Comparison of ENCODE assay signal across 1 cellular context in the genomic region with DNA sequence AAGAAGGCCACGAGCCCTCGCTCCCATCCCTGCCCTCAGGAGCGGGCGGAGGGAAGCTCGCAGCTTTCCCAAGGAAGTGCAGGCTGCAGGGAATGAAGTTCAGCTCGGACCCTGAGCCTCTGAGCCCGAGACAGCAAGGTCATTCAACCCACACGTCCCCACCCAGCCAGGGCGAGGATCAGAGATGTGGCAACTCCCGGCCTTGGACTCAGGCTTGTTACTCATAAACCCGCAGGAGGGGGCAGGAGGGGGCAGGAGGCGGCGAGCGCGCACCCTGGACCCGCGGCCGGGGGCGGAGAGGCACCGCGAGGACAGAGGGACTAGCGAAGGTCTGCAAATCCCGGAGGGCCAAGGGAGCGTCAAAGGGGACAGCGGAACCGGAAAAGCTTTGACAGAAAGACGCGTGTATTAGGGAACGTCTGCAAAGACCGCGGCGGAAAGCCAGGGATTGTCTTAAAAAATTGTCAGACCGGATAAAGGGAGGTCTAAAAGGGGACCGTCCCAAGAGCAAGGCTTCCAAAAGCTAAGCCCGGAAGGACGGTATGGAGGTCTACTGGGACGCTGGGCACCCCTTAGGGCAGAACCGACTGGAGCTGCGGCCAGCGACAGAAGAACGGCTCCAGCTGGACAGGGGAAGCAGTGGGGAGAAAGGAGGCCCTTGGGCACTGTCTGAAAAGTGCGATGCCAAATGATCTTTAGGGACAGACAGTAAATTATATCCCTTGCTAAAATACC.
TF ChIP-seq lines count a peak whose summit lies in the region.

No MANE protein-coding gene starts in this region.

TF ChIP-seq in HepG2, 621 proteins besides CTCF, POLR2A, EP300 and RAD21 (continued from another document and continues in another):
- TF ChIP-seq ZBTB3 (CRISPR knock-in tag; IDR thresholded peaks at IDR 0.05; ENCODE audit: borderline replicate concordance, low read depth) (peak; percentile 83), SMAD3 (CRISPR knock-in tag; IDR thresholded peaks at IDR 0.05) (peak; percentile 97; the same call in 1 of the 2 replicates), AFF4 (CRISPR knock-in tag; IDR thresholded peaks at IDR 0.05) (peak; percentile 96), HNF4G (IDR thresholded peaks at IDR 0.05; ENCODE audit: borderline replicate concordance, low read depth, low read length) (peak; percentile 100), HNF4G (CRISPR knock-in tag; IDR thresholded peaks at IDR 0.05; ENCODE audit: borderline replicate concordance, low read depth) (peak; percentile 100), KDM2A (CRISPR knock-in tag; IDR thresholded peaks at IDR 0.05; ENCODE audit: borderline replicate concordance, low read depth) (peak; percentile 99), ZNF207 (IDR thresholded peaks at IDR 0.05; ENCODE audit: borderline replicate concordance) (no peak), ZBTB37 (CRISPR knock-in tag; IDR thresholded peaks at IDR 0.05) (peak; percentile 72; the same call in 1 of the 2 replicates), ARNTL (CRISPR knock-in tag; IDR thresholded peaks at IDR 0.05) (peak; percentile 97), ZNF18 (CRISPR knock-in tag; IDR thresholded peaks at IDR 0.05; ENCODE audit: insufficient replicate concordance) (peak; percentile 92), YY1 (IDR thresholded peaks at IDR 0.05; ENCODE audit: insufficient read depth, insufficient replicate concordance, low read depth, low read length) (peak; percentile 76), SMAD1 (CRISPR knock-in tag; IDR thresholded peaks at IDR 0.05; ENCODE audit: borderline replicate concordance, low read depth) (peak; percentile 99), ZNF367 (CRISPR knock-in tag; IDR thresholded peaks at IDR 0.05; ENCODE audit: borderline replicate concordance) (0 out of 2 replicates have a peak, but pooled peaks have one; percentile 81), HES4 (CRISPR knock-in tag; IDR thresholded peaks at IDR 0.05; ENCODE audit: borderline replicate concordance) (peak; percentile 28), NFIB (CRISPR knock-in tag; IDR thresholded peaks at IDR 0.05; ENCODE audit: borderline replicate concordance) (no peak), ZFP37 (CRISPR knock-in tag; IDR thresholded peaks at IDR 0.05; ENCODE audit: borderline replicate concordance) (peak; percentile 90), NFKB2 (CRISPR knock-in tag; IDR thresholded peaks at IDR 0.05; ENCODE audit: borderline replicate concordance) (peak; percentile 97), KDM4B (CRISPR knock-in tag; IDR thresholded peaks at IDR 0.05) (peak; percentile 99), ETV5 (CRISPR knock-in tag; IDR thresholded peaks at IDR 0.05; ENCODE audit: borderline replicate concordance) (peak; percentile 97), ZNF274 (CRISPR knock-in tag; IDR thresholded peaks at IDR 0.05) (peak; percentile 68; the same call in 1 of the 2 replicates), ZNF850 (CRISPR knock-in tag; conservative IDR thresholded peaks at IDR 0.05) (no peak), MIER2 (CRISPR knock-in tag; IDR thresholded peaks at IDR 0.05) (peak; percentile 77; the same call in 1 of the 2 replicates), ZNF777 (CRISPR knock-in tag; IDR thresholded peaks at IDR 0.05) (peak; percentile 75), REXO4 (CRISPR knock-in tag; IDR thresholded peaks at IDR 0.05; ENCODE audit: borderline replicate concordance) (peak; percentile 31; the same call in 1 of the 2 replicates), KLF11 (CRISPR knock-in tag; IDR thresholded peaks at IDR 0.05) (peak; percentile 97), REPIN1 (CRISPR knock-in tag; IDR thresholded peaks at IDR 0.05; ENCODE audit: borderline replicate concordance, low read depth) (peak; percentile 100), KDM5A (IDR thresholded peaks at IDR 0.05; ENCODE audit: borderline replicate concordance, low read length) (peak; percentile 85; the same call in 1 of the 2 replicates)
- TF ChIP-seq, protein P1, sequence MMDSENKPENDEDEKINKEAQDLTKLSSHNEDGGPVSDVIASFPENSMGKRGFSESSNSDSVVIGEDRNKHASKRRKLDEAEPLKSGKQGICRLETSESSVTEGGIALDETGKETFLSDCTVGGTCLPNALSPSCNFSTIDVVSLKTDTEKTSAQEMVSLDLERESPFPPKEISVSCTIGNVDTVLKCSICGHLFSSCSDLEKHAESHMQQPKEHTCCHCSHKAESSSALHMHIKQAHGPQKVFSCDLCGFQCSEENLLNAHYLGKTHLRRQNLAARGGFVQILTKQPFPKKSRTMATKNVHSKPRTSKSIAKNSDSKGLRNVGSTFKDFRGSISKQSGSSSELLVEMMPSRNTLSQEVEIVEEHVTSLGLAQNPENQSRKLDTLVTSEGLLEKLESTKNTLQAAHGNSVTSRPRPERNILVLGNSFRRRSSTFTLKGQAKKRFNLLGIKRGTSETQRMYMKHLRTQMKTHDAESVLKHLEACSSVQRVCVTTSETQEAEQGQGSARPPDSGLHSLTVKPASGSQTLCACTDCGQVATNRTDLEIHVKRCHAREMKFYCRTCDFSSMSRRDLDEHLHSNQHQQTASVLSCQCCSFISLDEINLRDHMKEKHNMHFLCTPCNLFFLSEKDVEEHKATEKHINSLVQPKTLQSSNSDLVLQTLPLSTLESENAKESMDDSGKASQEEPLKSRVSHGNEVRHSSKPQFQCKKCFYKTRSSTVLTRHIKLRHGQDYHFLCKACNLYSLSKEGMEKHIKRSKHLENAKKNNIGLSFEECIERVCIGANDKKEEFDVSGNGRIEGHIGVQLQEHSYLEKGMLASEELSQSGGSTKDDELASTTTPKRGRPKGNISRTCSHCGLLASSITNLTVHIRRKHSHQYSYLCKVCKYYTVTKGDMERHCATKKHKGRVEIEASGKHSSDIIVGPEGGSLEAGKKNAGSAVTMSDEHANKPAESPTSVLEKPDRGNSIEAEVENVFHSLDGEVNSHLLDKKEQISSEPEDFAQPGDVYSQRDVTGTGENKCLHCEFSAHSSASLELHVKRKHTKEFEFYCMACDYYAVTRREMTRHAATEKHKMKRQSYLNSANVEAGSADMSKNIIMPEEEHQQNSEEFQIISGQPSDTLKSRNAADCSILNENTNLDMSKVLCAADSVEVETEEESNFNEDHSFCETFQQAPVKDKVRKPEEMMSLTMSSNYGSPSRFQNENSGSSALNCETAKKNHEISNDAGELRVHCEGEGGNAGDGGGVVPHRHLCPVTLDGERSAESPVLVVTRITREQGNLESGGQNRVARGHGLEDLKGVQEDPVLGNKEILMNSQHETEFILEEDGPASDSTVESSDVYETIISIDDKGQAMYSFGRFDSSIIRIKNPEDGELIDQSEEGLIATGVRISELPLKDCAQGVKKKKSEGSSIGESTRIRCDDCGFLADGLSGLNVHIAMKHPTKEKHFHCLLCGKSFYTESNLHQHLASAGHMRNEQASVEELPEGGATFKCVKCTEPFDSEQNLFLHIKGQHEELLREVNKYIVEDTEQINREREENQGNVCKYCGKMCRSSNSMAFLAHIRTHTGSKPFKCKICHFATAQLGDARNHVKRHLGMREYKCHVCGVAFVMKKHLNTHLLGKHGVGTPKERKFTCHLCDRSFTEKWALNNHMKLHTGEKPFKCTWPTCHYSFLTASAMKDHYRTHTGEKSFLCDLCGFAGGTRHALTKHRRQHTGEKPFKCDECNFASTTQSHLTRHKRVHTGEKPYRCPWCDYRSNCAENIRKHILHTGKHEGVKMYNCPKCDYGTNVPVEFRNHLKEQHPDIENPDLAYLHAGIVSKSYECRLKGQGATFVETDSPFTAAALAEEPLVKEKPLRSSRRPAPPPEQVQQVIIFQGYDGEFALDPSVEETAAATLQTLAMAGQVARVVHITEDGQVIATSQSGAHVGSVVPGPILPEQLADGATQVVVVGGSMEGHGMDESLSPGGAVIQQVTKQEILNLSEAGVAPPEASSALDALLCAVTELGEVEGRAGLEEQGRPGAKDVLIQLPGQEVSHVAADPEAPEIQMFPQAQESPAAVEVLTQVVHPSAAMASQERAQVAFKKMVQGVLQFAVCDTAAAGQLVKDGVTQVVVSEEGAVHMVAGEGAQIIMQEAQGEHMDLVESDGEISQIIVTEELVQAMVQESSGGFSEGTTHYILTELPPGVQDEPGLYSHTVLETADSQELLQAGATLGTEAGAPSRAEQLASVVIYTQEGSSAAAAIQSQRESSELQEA (CRISPR knock-in tag; IDR thresholded peaks at IDR 0.05; ENCODE audit: not compliant biosample characterization), result peak; percentile 91
- TF ChIP-seq, protein P2, sequence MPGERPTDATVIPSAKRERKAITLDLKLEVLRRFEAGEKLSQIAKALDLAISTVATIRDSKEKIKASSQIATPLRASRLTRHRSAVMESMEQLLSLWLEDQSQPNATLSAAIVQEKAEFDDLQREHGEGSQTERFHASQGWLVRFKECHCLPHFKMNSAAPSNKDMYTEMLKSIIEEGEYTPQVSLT (CRISPR knock-in tag; IDR thresholded peaks at IDR 0.05; ENCODE audit: borderline replicate concordance, low read depth), result no peak
- TF ChIP-seq, protein P3, sequence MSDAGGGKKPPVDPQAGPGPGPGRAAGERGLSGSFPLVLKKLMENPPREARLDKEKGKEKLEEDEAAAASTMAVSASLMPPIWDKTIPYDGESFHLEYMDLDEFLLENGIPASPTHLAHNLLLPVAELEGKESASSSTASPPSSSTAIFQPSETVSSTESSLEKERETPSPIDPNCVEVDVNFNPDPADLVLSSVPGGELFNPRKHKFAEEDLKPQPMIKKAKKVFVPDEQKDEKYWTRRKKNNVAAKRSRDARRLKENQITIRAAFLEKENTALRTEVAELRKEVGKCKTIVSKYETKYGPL (CRISPR knock-in tag; IDR thresholded peaks at IDR 0.05), result peak; percentile 83
- TF ChIP-seq, protein P4, sequence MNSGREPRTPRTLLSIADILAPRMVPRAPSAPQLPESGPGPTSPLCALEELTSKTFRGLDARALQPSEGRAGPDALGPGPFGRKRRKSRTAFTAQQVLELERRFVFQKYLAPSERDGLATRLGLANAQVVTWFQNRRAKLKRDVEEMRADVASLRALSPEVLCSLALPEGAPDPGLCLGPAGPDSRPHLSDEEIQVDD (CRISPR knock-in tag; IDR thresholded peaks at IDR 0.05; ENCODE audit: borderline replicate concordance), result peak; percentile 92
- TF ChIP-seq, protein P5, sequence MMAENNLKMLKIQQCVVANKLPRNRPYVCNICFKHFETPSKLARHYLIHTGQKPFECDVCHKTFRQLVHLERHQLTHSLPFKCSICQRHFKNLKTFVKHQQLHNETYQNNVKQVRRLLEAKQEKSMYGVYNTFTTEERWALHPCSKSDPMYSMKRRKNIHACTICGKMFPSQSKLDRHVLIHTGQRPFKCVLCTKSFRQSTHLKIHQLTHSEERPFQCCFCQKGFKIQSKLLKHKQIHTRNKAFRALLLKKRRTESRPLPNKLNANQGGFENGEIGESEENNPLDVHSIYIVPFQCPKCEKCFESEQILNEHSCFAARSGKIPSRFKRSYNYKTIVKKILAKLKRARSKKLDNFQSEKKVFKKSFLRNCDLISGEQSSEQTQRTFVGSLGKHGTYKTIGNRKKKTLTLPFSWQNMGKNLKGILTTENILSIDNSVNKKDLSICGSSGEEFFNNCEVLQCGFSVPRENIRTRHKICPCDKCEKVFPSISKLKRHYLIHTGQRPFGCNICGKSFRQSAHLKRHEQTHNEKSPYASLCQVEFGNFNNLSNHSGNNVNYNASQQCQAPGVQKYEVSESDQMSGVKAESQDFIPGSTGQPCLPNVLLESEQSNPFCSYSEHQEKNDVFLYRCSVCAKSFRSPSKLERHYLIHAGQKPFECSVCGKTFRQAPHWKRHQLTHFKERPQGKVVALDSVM (CRISPR knock-in tag; IDR thresholded peaks at IDR 0.05), result peak; percentile 80
- TF ChIP-seq, protein P6, sequence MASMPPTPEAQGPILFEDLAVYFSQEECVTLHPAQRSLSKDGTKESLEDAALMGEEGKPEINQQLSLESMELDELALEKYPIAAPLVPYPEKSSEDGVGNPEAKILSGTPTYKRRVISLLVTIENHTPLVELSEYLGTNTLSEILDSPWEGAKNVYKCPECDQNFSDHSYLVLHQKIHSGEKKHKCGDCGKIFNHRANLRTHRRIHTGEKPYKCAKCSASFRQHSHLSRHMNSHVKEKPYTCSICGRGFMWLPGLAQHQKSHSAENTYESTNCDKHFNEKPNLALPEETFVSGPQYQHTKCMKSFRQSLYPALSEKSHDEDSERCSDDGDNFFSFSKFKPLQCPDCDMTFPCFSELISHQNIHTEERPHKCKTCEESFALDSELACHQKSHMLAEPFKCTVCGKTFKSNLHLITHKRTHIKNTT (CRISPR knock-in tag; IDR thresholded peaks at IDR 0.05), result 0 out of 2 replicates have a peak, but pooled peaks have one; percentile 68
